In genomic region chr16:588889-589657, GRCh38 we compare ENCODE assay signal across 1 cellular context.
A peak's percentile ranks its signal among the peaks of the same experiment; 100 is the strongest.
TF ChIP-seq lines count a peak whose summit lies in the region.

No MANE protein-coding gene starts in this region.

TF ChIP-seq in HepG2, 621 proteins besides CTCF, POLR2A, EP300 and RAD21 (continued from another document and continues in another):
- TF ChIP-seq FOSL2 (CRISPR knock-in tag; IDR thresholded peaks at IDR 0.05) (no peak), MAFG (CRISPR knock-in tag; IDR thresholded peaks at IDR 0.05) (no peak), SIN3B (IDR thresholded peaks at IDR 0.05; ENCODE audit: low read length) (peak; percentile 57), FOXK1 (CRISPR knock-in tag; IDR thresholded peaks at IDR 0.05; ENCODE audit: borderline replicate concordance, low read depth) (peak; percentile 81), ZNF232 (CRISPR knock-in tag; IDR thresholded peaks at IDR 0.05; ENCODE audit: borderline replicate concordance) (no peak; the same call in 1 of the 2 replicates), TFDP2 (CRISPR knock-in tag; IDR thresholded peaks at IDR 0.05) (peak; percentile 54; the same call in 1 of the 2 replicates), IRF1 (CRISPR knock-in tag; IDR thresholded peaks at IDR 0.05; ENCODE audit: low read depth) (no peak), ZFP90 (CRISPR knock-in tag; IDR thresholded peaks at IDR 0.05; ENCODE audit: borderline replicate concordance) (peak; percentile 65; the same call in 1 of the 2 replicates), XBP1 (CRISPR knock-in tag; IDR thresholded peaks at IDR 0.05) (no peak), ZNF737 (CRISPR knock-in tag; IDR thresholded peaks at IDR 0.05; ENCODE audit: borderline replicate concordance) (no peak), ARID4A (CRISPR knock-in tag; IDR thresholded peaks at IDR 0.05; ENCODE audit: borderline replicate concordance) (peak; percentile 75; the same call in 1 of the 2 replicates), FIP1L1 (IDR thresholded peaks at IDR 0.05; ENCODE audit: borderline replicate concordance, insufficient read depth, low read depth, low read length) (no peak), ZNF335 (CRISPR knock-in tag; IDR thresholded peaks at IDR 0.05) (no peak), JUND (CRISPR knock-in tag; IDR thresholded peaks at IDR 0.05) (no peak), KLF12 (CRISPR knock-in tag; IDR thresholded peaks at IDR 0.05; ENCODE audit: borderline replicate concordance) (peak; percentile 37; the same call in 1 of the 2 replicates), ZNF777 (CRISPR knock-in tag; IDR thresholded peaks at IDR 0.05) (peak; percentile 69), ZBTB21 (CRISPR knock-in tag; IDR thresholded peaks at IDR 0.05) (no peak), ZNF543 (CRISPR knock-in tag; IDR thresholded peaks at IDR 0.05) (peak; percentile 88; the same call in 1 of the 2 replicates), KDM6A (CRISPR knock-in tag; IDR thresholded peaks at IDR 0.05; ENCODE audit: low read depth) (no peak), NFYC (CRISPR knock-in tag; IDR thresholded peaks at IDR 0.05) (peak; percentile 72), ZNF546 (CRISPR knock-in tag; conservative IDR thresholded peaks at IDR 0.05) (no peak; the same call in 1 of the 2 replicates), REPIN1 (CRISPR knock-in tag; IDR thresholded peaks at IDR 0.05; ENCODE audit: borderline replicate concordance, low read depth) (no peak), ZNF788 (CRISPR knock-in tag; IDR thresholded peaks at IDR 0.05; ENCODE audit: borderline replicate concordance) (peak; percentile 17; the same call in 1 of the 2 replicates), TFE3 (CRISPR knock-in tag; IDR thresholded peaks at IDR 0.05) (no peak), ZNF703 (CRISPR knock-in tag; IDR thresholded peaks at IDR 0.05; ENCODE audit: borderline replicate concordance) (no peak), CC2D1A (CRISPR knock-in tag; IDR thresholded peaks at IDR 0.05) (no peak), ZNF230 (CRISPR knock-in tag; IDR thresholded peaks at IDR 0.05) (peak; percentile 75), PBX3 (CRISPR knock-in tag; IDR thresholded peaks at IDR 0.05; ENCODE audit: borderline replicate concordance) (no peak), MED1 (CRISPR knock-in tag; IDR thresholded peaks at IDR 0.05) (peak; percentile 27; the same call in 1 of the 2 replicates), ZNF7 (CRISPR knock-in tag; IDR thresholded peaks at IDR 0.05) (no peak), ZNF562 (CRISPR knock-in tag; IDR thresholded peaks at IDR 0.05; ENCODE audit: borderline replicate concordance) (no peak), ZNF558 (CRISPR knock-in tag; IDR thresholded peaks at IDR 0.05; ENCODE audit: borderline replicate concordance) (0 out of 2 replicates have a peak, but pooled peaks have one; percentile 60), ZNF577 (CRISPR knock-in tag; IDR thresholded peaks at IDR 0.05; ENCODE audit: borderline replicate concordance, low read depth) (no peak)
- TF ChIP-seq, protein P1, sequence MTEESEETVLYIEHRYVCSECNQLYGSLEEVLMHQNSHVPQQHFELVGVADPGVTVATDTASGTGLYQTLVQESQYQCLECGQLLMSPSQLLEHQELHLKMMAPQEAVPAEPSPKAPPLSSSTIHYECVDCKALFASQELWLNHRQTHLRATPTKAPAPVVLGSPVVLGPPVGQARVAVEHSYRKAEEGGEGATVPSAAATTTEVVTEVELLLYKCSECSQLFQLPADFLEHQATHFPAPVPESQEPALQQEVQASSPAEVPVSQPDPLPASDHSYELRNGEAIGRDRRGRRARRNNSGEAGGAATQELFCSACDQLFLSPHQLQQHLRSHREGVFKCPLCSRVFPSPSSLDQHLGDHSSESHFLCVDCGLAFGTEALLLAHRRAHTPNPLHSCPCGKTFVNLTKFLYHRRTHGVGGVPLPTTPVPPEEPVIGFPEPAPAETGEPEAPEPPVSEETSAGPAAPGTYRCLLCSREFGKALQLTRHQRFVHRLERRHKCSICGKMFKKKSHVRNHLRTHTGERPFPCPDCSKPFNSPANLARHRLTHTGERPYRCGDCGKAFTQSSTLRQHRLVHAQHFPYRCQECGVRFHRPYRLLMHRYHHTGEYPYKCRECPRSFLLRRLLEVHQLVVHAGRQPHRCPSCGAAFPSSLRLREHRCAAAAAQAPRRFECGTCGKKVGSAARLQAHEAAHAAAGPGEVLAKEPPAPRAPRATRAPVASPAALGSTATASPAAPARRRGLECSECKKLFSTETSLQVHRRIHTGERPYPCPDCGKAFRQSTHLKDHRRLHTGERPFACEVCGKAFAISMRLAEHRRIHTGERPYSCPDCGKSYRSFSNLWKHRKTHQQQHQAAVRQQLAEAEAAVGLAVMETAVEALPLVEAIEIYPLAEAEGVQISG (CRISPR knock-in tag; IDR thresholded peaks at IDR 0.05): peak; percentile 71
- TF ChIP-seq, protein P2, sequence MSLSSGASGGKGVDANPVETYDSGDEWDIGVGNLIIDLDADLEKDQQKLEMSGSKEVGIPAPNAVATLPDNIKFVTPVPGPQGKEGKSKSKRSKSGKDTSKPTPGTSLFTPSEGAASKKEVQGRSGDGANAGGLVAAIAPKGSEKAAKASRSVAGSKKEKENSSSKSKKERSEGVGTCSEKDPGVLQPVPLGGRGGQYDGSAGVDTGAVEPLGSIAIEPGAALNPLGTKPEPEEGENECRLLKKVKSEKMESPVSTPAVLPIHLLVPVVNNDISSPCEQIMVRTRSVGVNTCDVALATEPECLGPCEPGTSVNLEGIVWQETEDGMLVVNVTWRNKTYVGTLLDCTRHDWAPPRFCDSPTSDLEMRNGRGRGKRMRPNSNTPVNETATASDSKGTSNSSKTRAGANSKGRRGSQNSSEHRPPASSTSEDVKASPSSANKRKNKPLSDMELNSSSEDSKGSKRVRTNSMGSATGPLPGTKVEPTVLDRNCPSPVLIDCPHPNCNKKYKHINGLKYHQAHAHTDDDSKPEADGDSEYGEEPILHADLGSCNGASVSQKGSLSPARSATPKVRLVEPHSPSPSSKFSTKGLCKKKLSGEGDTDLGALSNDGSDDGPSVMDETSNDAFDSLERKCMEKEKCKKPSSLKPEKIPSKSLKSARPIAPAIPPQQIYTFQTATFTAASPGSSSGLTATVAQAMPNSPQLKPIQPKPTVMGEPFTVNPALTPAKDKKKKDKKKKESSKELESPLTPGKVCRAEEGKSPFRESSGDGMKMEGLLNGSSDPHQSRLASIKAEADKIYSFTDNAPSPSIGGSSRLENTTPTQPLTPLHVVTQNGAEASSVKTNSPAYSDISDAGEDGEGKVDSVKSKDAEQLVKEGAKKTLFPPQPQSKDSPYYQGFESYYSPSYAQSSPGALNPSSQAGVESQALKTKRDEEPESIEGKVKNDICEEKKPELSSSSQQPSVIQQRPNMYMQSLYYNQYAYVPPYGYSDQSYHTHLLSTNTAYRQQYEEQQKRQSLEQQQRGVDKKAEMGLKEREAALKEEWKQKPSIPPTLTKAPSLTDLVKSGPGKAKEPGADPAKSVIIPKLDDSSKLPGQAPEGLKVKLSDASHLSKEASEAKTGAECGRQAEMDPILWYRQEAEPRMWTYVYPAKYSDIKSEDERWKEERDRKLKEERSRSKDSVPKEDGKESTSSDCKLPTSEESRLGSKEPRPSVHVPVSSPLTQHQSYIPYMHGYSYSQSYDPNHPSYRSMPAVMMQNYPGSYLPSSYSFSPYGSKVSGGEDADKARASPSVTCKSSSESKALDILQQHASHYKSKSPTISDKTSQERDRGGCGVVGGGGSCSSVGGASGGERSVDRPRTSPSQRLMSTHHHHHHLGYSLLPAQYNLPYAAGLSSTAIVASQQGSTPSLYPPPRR (CRISPR knock-in tag; IDR thresholded peaks at IDR 0.05; ENCODE audit: borderline replicate concordance): peak; percentile 23; the same call in 1 of the 2 replicates
- TF ChIP-seq, protein P3, sequence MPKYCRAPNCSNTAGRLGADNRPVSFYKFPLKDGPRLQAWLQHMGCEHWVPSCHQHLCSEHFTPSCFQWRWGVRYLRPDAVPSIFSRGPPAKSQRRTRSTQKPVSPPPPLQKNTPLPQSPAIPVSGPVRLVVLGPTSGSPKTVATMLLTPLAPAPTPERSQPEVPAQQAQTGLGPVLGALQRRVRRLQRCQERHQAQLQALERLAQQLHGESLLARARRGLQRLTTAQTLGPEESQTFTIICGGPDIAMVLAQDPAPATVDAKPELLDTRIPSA (CRISPR knock-in tag; IDR thresholded peaks at IDR 0.05; ENCODE audit: borderline replicate concordance): 0 out of 2 replicates have a peak, but pooled peaks have one; percentile 11
- TF ChIP-seq, protein P4, sequence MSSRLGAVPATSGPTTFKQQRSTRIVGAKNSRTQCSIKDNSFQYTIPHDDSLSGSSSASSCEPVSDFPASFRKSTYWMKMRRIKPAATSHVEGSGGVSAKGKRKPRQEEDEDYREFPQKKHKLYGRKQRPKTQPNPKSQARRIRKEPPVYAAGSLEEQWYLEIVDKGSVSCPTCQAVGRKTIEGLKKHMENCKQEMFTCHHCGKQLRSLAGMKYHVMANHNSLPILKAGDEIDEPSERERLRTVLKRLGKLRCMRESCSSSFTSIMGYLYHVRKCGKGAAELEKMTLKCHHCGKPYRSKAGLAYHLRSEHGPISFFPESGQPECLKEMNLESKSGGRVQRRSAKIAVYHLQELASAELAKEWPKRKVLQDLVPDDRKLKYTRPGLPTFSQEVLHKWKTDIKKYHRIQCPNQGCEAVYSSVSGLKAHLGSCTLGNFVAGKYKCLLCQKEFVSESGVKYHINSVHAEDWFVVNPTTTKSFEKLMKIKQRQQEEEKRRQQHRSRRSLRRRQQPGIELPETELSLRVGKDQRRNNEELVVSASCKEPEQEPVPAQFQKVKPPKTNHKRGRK (CRISPR knock-in tag; IDR thresholded peaks at IDR 0.05): no peak
- TF ChIP-seq, protein P5, sequence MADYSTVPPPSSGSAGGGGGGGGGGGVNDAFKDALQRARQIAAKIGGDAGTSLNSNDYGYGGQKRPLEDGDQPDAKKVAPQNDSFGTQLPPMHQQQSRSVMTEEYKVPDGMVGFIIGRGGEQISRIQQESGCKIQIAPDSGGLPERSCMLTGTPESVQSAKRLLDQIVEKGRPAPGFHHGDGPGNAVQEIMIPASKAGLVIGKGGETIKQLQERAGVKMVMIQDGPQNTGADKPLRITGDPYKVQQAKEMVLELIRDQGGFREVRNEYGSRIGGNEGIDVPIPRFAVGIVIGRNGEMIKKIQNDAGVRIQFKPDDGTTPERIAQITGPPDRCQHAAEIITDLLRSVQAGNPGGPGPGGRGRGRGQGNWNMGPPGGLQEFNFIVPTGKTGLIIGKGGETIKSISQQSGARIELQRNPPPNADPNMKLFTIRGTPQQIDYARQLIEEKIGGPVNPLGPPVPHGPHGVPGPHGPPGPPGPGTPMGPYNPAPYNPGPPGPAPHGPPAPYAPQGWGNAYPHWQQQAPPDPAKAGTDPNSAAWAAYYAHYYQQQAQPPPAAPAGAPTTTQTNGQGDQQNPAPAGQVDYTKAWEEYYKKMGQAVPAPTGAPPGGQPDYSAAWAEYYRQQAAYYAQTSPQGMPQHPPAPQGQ (CRISPR knock-in tag; IDR thresholded peaks at IDR 0.05; ENCODE audit: borderline replicate concordance): no peak
